In the genomic region with DNA sequence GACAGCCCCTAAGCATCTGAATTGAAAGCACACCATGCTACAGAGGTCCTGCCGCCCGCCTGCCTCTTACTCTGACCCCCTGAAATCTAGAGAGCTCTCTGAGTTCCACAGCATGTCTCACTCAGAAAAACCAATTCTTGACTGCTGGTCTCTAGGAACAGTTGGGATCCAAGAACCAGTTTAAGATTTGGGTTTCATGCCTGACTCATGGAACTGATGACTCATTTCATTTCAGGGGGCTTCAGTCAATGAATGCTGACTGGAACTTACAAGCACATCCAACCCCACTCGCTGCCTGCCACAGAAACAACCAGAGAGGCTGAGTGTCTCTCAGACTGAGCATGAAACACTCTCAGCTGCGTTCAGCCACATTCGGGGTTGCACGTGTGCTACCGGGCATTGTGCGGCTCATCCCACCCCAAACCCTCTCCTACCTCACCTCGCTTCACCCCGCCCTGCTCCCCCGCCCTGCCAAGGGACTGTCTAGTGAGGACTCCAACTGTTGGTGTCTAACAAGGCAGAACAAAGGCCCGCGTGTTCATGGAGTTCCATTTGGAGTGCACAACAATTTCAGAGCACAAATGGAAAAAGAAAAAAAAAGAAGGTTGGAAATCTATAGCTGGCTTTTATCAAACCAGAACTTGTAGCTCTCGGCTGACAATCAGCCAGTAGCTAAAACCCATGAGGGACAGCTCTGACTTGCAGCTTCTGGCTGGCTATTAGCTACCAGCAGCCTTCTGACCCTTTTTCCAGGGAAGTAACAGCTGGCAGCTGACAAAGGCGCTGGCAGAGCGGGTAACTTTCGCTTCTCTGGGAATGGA, we compare ENCODE assay signal across 1 cellular context.
A peak's percentile ranks its signal among the peaks of the same experiment; 100 is the strongest.
TF ChIP-seq lines count a peak whose summit lies in the region.

No MANE protein-coding gene starts in this region.

TF ChIP-seq in HEK293, 187 proteins besides CTCF, POLR2A, EP300 and RAD21 (continued from another document):
- TF ChIP-seq, protein P1, sequence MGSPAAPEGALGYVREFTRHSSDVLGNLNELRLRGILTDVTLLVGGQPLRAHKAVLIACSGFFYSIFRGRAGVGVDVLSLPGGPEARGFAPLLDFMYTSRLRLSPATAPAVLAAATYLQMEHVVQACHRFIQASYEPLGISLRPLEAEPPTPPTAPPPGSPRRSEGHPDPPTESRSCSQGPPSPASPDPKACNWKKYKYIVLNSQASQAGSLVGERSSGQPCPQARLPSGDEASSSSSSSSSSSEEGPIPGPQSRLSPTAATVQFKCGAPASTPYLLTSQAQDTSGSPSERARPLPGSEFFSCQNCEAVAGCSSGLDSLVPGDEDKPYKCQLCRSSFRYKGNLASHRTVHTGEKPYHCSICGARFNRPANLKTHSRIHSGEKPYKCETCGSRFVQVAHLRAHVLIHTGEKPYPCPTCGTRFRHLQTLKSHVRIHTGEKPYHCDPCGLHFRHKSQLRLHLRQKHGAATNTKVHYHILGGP (tag by site-specific recombination; IDR thresholded peaks at IDR 0.05), result peak; percentile 41; the same call in 1 of the 2 replicates
- TF ChIP-seq, protein P2, sequence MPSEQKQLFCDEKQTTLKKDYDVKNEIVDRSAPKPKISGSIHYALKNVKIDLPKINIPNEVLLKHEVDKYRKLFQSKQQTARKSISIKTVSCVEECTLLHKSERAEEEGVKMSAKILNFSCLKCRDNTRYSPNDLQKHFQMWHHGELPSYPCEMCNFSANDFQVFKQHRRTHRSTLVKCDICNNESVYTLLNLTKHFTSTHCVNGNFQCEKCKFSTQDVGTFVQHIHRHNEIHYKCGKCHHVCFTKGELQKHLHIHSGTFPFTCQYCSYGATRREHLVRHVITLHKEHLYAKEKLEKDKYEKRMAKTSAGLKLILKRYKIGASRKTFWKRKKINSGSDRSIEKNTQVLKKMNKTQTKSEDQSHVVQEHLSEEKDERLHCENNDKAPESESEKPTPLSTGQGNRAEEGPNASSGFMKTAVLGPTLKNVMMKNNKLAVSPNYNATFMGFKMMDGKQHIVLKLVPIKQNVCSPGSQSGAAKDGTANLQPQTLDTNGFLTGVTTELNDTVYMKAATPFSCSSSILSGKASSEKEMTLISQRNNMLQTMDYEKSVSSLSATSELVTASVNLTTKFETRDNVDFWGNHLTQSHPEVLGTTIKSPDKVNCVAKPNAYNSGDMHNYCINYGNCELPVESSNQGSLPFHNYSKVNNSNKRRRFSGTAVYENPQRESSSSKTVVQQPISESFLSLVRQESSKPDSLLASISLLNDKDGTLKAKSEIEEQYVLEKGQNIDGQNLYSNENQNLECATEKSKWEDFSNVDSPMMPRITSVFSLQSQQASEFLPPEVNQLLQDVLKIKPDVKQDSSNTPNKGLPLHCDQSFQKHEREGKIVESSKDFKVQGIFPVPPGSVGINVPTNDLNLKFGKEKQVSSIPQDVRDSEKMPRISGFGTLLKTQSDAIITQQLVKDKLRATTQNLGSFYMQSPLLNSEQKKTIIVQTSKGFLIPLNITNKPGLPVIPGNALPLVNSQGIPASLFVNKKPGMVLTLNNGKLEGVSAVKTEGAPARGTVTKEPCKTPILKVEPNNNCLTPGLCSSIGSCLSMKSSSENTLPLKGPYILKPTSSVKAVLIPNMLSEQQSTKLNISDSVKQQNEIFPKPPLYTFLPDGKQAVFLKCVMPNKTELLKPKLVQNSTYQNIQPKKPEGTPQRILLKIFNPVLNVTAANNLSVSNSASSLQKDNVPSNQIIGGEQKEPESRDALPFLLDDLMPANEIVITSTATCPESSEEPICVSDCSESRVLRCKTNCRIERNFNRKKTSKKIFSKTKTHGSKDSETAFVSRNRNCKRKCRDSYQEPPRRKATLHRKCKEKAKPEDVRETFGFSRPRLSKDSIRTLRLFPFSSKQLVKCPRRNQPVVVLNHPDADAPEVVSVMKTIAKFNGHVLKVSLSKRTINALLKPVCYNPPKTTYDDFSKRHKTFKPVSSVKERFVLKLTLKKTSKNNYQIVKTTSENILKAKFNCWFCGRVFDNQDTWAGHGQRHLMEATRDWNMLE (tag by site-specific recombination; conservative IDR thresholded peaks at IDR 0.05; ENCODE audit: low read depth), result no peak
- TF ChIP-seq ZNF785 (tag by site-specific recombination; IDR thresholded peaks at IDR 0.05), result no peak
- no peak for TF ChIP-seq HOXA7 (CRISPR knock-in tag; IDR thresholded peaks at IDR 0.05; ENCODE audit: borderline replicate concordance)
- no peak for TF ChIP-seq ZNF664 (tag by site-specific recombination; IDR thresholded peaks at IDR 0.05)
- no peak for TF ChIP-seq GLI4 (tag by site-specific recombination; IDR thresholded peaks at IDR 0.05)
- TF ChIP-seq ZFP37 (tag by site-specific recombination; IDR thresholded peaks at IDR 0.05), result no peak
- TF ChIP-seq ZNF549 (tag by site-specific recombination; IDR thresholded peaks at IDR 0.05), result no peak
- TF ChIP-seq ZNF292 (tag by site-specific recombination; IDR thresholded peaks at IDR 0.05; ENCODE audit: borderline replicate concordance, low read depth), result no peak
- TF ChIP-seq, protein P3, sequence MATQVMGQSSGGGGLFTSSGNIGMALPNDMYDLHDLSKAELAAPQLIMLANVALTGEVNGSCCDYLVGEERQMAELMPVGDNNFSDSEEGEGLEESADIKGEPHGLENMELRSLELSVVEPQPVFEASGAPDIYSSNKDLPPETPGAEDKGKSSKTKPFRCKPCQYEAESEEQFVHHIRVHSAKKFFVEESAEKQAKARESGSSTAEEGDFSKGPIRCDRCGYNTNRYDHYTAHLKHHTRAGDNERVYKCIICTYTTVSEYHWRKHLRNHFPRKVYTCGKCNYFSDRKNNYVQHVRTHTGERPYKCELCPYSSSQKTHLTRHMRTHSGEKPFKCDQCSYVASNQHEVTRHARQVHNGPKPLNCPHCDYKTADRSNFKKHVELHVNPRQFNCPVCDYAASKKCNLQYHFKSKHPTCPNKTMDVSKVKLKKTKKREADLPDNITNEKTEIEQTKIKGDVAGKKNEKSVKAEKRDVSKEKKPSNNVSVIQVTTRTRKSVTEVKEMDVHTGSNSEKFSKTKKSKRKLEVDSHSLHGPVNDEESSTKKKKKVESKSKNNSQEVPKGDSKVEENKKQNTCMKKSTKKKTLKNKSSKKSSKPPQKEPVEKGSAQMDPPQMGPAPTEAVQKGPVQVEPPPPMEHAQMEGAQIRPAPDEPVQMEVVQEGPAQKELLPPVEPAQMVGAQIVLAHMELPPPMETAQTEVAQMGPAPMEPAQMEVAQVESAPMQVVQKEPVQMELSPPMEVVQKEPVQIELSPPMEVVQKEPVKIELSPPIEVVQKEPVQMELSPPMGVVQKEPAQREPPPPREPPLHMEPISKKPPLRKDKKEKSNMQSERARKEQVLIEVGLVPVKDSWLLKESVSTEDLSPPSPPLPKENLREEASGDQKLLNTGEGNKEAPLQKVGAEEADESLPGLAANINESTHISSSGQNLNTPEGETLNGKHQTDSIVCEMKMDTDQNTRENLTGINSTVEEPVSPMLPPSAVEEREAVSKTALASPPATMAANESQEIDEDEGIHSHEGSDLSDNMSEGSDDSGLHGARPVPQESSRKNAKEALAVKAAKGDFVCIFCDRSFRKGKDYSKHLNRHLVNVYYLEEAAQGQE (tag by site-specific recombination; IDR thresholded peaks at IDR 0.05), result no peak
- TF ChIP-seq ZNF548 (tag by site-specific recombination; IDR thresholded peaks at IDR 0.05), result no peak
- TF ChIP-seq, protein P4, sequence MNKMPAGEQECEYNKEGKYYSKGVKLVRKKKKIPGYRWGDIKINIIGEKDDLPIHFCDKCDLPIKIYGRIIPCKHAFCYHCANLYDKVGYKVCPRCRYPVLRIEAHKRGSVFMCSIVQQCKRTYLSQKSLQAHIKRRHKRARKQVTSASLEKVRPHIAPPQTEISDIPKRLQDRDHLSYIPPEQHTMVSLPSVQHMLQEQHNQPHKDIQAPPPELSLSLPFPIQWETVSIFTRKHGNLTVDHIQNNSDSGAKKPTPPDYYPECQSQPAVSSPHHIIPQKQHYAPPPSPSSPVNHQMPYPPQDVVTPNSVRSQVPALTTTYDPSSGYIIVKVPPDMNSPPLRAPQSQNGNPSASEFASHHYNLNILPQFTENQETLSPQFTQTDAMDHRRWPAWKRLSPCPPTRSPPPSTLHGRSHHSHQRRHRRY (tag by site-specific recombination; IDR thresholded peaks at IDR 0.05), result no peak
TF ChIP-seq in HEK293: peak in this region for 3.
